ENCODE assay signal across 6 cellular contexts in the genomic region with DNA sequence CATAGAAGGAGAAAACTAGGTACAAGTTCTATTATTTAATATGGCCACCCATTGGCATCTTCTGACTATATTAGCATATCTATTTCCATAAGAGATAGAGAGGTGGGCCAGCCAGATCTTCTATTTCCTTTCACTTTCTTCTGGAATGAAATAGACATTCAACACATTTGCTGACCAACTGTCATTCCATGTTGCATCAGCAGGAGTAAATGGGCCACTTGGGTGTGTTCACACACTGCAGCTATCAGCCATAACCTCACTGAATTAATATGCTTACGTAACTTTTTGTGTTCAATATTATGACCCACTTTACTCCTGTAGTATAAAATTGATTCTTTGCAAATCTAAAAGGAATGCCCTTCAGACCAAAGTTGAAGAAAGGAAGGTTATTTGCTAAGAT.
"Had no signal": no experiment of that assay in that cellular context is flagged by ENCODE, and none has a peak within 500 bp of the region (broad histone marks: within the 10 kb centered on the region; RNA-seq: fewer than 3 reads in every experiment).

No MANE protein-coding gene starts in this region.

- H3K27me3 Mint-ChIP-seq: IgD-negative memory B cell had no signal

- FAIRE-seq: HepG2, HTR-8/SVneo had no signal

- H3K27ac Mint-ChIP-seq: IgD-negative memory B cell had no signal

- H3K4me3 Mint-ChIP-seq: IgD-negative memory B cell had no signal

- DNase-seq: IMR-90, KBM-7 had no signal

- ATAC-seq: HepG2 had no signal

- H3K36me3 Mint-ChIP-seq: IgD-negative memory B cell had no signal

- H3K27ac ChIP-seq: HL-60 had no signal
